16 cellular contexts compared by ENCODE assay signal in the genomic region with DNA sequence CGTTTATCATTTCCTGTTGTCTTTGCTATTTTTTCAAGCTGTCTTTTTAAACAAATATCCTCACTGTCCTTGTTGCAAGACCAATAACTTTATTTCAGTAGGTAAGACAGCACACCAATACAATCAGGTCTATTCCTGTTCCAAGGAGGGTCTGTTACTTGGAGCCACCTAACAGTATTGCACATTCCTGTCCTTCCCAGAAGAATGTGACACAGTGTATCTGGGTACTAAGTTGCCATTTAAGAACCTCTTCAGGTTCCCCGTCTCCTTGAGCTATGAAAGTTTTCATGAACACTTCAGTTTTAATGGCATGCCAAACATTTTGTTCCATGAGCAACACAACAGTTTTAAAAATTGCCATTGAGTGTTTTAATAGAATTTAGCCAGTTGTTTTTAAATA.
DNase-seq lines count a peak whose midpoint lies in the region; ATAC-seq and TF ChIP-seq lines count a peak whose summit lies in the region.
"Had no signal": no experiment of that assay in that cellular context is flagged by ENCODE, and none has a peak within 500 bp of the region (broad histone marks: within the 10 kb centered on the region; RNA-seq: fewer than 3 reads in every experiment).

No MANE protein-coding gene starts in this region.

- H3K9me3 ChIP-seq in Loucy (ENCODE audit: insufficient read depth, low read depth, low read length) (no peaks in the 10 kb centered on the region), lower lobe of right lung (no peaks in the 10 kb centered on the region)
- H3K9me3 ChIP-seq: BE2C had no signal

- no peaks in the 10 kb centered on the region for H3K36me3 Mint-ChIP-seq in type B pancreatic cell
- H3K36me3 Mint-ChIP-seq: CD4-positive, CD25-positive, alpha-beta regulatory T cell; CD8-positive, alpha-beta memory T cell had no signal

- H3K27me3 ChIP-seq in Loucy (ENCODE audit: insufficient read depth, low read length, poor library complexity, severe bottlenecking) (no peaks in the 10 kb centered on the region), lower lobe of right lung (ENCODE audit: low read depth) (no peaks in the 10 kb centered on the region)
- H3K27me3 ChIP-seq: BE2C had no signal

- no peaks in the 10 kb centered on the region for H3K9me2 ChIP-seq in Loucy (replicated peaks; ENCODE audit: low read depth, low read length)

- no peak overlapping the region for H3K9ac ChIP-seq in Loucy (ENCODE audit: low read depth, low read length, poor library complexity, severe bottlenecking)

- ATAC-seq in lower lobe of right lung (peak; percentile 77 to 94), HG03571 (IDR thresholded peaks at IDR 0.05; ENCODE audit: unreplicated experiment) (no peak)
- ATAC-seq: HepG2 had no signal

- TF ChIP-seq CTCF in Loucy (conservative IDR thresholded peaks at IDR 0.05; ENCODE audit: low read length) (no peak), lower lobe of right lung (IDR thresholded peaks at IDR 0.05) (no peak), type B pancreatic cell (conservative IDR thresholded peaks at IDR 0.05) (no peak), foreskin fibroblast (IDR thresholded peaks at IDR 0.05; ENCODE audit: low read depth, low read length) (no peak)

- DNase-seq in lower lobe of right lung, result no peak
- no peak for DNase-seq in type B pancreatic cell (ENCODE audit: extremely low spot score, unreplicated experiment)
- no peak for DNase-seq in foreskin fibroblast
- DNase-seq in HuH-7.5 (ENCODE audit: low spot score), result no peak
- DNase-seq in islet precursor cell, result no peak
- DNase-seq: ACHN; BE2C; C1 segment of cervical spinal cord; CD4-positive, CD25-positive, alpha-beta regulatory T cell; CD8-positive, alpha-beta memory T cell; COR-L47; GOT3; H9 had no signal

- H3K4me1 Mint-ChIP-seq in type B pancreatic cell (ENCODE audit: unreplicated experiment), result peaks cover 5% of the 10 kb centered on the region
- H3K4me1 Mint-ChIP-seq: CD4-positive, CD25-positive, alpha-beta regulatory T cell; CD8-positive, alpha-beta memory T cell had no signal

- H3K27me3 Mint-ChIP-seq in type B pancreatic cell, result no peaks in the 10 kb centered on the region

- H3K4me2 ChIP-seq in Loucy (ENCODE audit: low read depth, low read length, poor library complexity, severe bottlenecking), result no peak overlapping the region

- no peak overlapping the region for H3K4me3 ChIP-seq in Loucy (ENCODE audit: low read length, poor library complexity, severe bottlenecking)
- H3K4me3 ChIP-seq in lower lobe of right lung, result no peak overlapping the region
- no peak overlapping the region for H3K4me3 ChIP-seq in foreskin fibroblast (ENCODE audit: low read depth in 1 of 2, low read length in 2 of 2)

- H2AFZ ChIP-seq in Loucy (ENCODE audit: low read length), result peak overlapping the region; percentile 25

- no peak overlapping the region for H3K27ac Mint-ChIP-seq in type B pancreatic cell
- H3K27ac Mint-ChIP-seq: CD4-positive, CD25-positive, alpha-beta regulatory T cell; CD8-positive, alpha-beta memory T cell; H9 had no signal

- no peaks in the 10 kb centered on the region for H3K79me2 ChIP-seq in Loucy (ENCODE audit: insufficient read depth, low read length)

- intact Hi-C loops in lower lobe of right lung (cut with DNase I), result no loop called here

- H3K9me3 Mint-ChIP-seq in type B pancreatic cell, result peaks cover 3% of the 10 kb centered on the region
- H3K9me3 Mint-ChIP-seq: CD8-positive, alpha-beta memory T cell; H9 had no signal

- H3K4me1 ChIP-seq in Loucy (ENCODE audit: insufficient read depth, low read length, poor library complexity, severe bottlenecking), result peaks cover 6% of the 10 kb centered on the region
- no peaks in the 10 kb centered on the region for H3K4me1 ChIP-seq in lower lobe of right lung
- H3K4me1 ChIP-seq: BE2C had no signal

- H3K27ac ChIP-seq in lower lobe of right lung, result no peak overlapping the region

- H3K4me3 Mint-ChIP-seq in type B pancreatic cell, result peak overlapping the region; percentile 32
- H3K4me3 Mint-ChIP-seq: CD4-positive, CD25-positive, alpha-beta regulatory T cell; CD8-positive, alpha-beta memory T cell; H9 had no signal

- H3F3A ChIP-seq in Loucy (ENCODE audit: low read depth), result no peaks in the 10 kb centered on the region

- no peaks in the 10 kb centered on the region for H3K36me3 ChIP-seq in Loucy (ENCODE audit: insufficient read depth, low read length)
- H3K36me3 ChIP-seq in lower lobe of right lung, result no peaks in the 10 kb centered on the region
- H3K36me3 ChIP-seq: BE2C had no signal

- H4K20me1 ChIP-seq in Loucy (ENCODE audit: insufficient read depth, low read length, poor library complexity, severe bottlenecking), result no peaks in the 10 kb centered on the region
